ENCODE assay signal across 8 cellular contexts in the genomic region with DNA sequence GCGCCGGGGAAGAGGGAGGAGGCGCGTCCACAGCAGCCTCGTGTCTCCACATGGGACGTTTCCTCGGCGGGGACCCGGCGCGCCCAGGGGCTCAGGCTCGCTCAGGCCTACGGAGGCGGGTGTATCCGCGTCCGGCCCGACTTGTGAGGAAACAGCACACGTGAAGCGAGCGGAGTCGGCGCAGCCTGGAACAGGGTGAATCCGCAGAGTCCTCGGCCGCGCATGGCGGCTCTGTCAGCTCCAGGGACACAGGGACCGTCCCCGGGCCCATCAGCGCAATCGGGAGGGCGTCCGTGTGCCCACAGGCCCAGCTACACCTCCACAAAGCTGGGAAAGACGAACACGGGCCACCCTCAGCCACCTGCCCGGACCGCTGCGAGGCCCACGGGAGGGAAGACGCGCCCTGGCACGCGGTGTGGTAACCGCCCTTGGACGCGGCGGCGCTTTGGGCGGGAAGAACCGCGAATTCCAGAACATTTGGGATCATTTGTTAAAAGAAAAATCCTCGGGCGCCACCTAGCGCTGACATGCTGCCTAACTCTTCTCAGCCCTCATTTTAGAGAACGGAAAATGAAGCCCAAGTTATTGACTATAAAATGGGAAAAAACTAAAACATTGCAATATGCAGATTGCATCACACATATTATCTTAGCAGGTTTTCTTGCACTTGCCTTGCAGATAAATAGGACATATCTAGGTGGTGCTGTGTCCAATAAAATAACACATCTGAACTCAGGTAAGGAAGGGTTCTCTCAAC. TPM values are rescaled to one million over a fixed set of nuclear protein-coding genes. Genes with fewer than 3 reads are reported as not detected.
DNase-seq lines count a peak whose midpoint lies in the region; ATAC-seq lines count a peak whose summit lies in the region.

No MANE protein-coding gene starts in this region.

- DNase-seq in GM19240 (ENCODE audit: insufficient read length, low spot score): peak; percentile 21
- peak; percentile 65 for DNase-seq in MG63
- peak; percentile 30 for DNase-seq in UCSD-AML1 (lab: John Stamatoyannopoulos, UW; ENCODE audit: unreplicated experiment)
- DNase-seq in central memory CD4-positive, alpha-beta T cell: peak; percentile 33
- peak; percentile 43 for DNase-seq in kidney glomerular epithelial cell (lab: John Stamatoyannopoulos, UW)
- peak; percentile 27 to 39 (median 36) for DNase-seq in stimulated activated CD4-positive, alpha-beta T cell treated with anti-CD3 and anti-CD28 coated beads, Interleukin-1b, Interleukin-23, amount 100 ng/mL, for 24 hours (ENCODE audit: low read depth in 4 of 4, low spot score in 1 of 4)

- H3K4me3 ChIP-seq in BLaER1 (peak overlapping the region; percentile 52), MG63 (no peak overlapping the region)

- H3K9ac ChIP-seq in BLaER1: peak overlapping the region; percentile 48; the same call in 1 of the 2 replicates

- ATAC-seq in HG03469 (IDR thresholded peaks at IDR 0.05; ENCODE audit: unreplicated experiment): no peak

- H3K4me2 ChIP-seq in BLaER1: peak overlapping the region; percentile 92

- H3K27me3 ChIP-seq in BLaER1: no peaks in the 10 kb centered on the region
- H3K27me3 ChIP-seq in MG63: no peaks in the 10 kb centered on the region

- H3K36me3 ChIP-seq in BLaER1 (no peaks in the 10 kb centered on the region), MG63 (no peaks in the 10 kb centered on the region)

- peak overlapping the region; percentile 81 for H3K27ac ChIP-seq in BLaER1

- H4K20me1 ChIP-seq in BLaER1: no peaks in the 10 kb centered on the region

- peaks cover 49% of the 10 kb centered on the region for H3K4me1 ChIP-seq in BLaER1

- H3K9me3 ChIP-seq in BLaER1 (no peaks in the 10 kb centered on the region), MG63 (peaks cover 2% of the 10 kb centered on the region; the same call in 1 of the 2 replicates)

RNA-seq across cellular contexts. Expression of a gene that starts 40.4 kb away (rescaled TPM):
- 19.0 and 32.5 TPM in 2 replicates for total RNA-seq in MG63 (2014; rRNA removed; shearing (Covaris generic); ENCODE audit: low replicate concordance)
